Comparison of ENCODE assay signal across 8 cellular contexts in the genomic region with DNA sequence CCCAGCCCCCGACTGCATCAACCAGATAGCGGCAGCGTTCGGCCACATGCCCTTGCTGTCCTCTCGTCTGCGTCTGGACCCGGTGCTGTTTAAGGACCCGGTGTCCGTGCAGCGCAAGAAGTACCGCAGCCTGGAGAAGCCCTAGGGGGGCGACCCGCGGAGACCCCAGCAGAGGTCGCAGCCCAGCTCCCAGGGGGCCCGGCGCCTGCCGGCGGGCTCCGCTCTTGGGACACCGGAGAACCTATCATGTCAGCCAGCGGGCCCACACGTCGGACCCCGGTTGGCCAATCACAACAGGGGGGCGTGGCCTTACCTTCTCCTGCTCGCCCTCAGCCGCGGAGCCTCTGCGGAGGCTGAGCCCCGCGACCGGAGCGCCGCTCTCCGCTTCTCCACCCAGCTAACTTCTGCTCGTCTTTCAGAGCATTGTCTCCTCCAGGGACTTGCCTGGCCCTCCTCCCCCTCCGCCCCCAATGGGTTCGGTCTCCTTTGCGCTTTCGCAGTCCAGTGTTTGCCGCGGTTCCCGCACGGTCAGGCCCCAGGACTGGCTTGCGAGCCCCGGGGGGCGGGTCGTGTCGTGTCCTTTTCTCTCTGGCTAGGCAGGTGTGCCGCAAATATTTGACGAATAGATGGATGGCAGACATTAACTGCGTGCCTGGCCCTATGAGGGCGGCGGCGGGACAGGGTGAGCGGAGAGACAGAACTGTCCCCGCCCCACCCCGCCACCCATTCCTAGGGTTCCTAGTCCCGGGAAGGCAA. TPM values are rescaled to one million over a fixed set of nuclear protein-coding genes. Genes with fewer than 3 reads are reported as not detected.
DNase-seq lines count a peak whose midpoint lies in the region; ATAC-seq, FAIRE-seq and TF ChIP-seq lines count a peak whose summit lies in the region.

No MANE protein-coding gene starts in this region.

- no peaks in the 10 kb centered on the region for H3K9me3 ChIP-seq in DOHH2 (ENCODE audit: control insufficient read depth, insufficient read depth, low read length)

- H3K27ac ChIP-seq in DOHH2 (ENCODE audit: low read depth, low read length): no peak overlapping the region

- H3K9me2 ChIP-seq in DOHH2 (replicated peaks; ENCODE audit: control insufficient read depth, low read length): no peaks in the 10 kb centered on the region

- no peak for TF ChIP-seq CTCF in DOHH2 (IDR thresholded peaks at IDR 0.05; ENCODE audit: low read depth, low read length, poor library complexity, severe bottlenecking)
- no peak for TF ChIP-seq CTCF in foreskin fibroblast (IDR thresholded peaks at IDR 0.05; ENCODE audit: low read depth, low read length)
- no peak for TF ChIP-seq CTCF in neural crest cell (conservative IDR thresholded peaks at IDR 0.05)

- ATAC-seq in stimulated activated naive CD8-positive, alpha-beta T cell treated with anti-CD3 and anti-CD28 coated beads, Interleukin-15, amount 100 ng/mL, for 72 hours: peak; percentile 95

- peak overlapping the region; percentile 77 for H3K4me2 ChIP-seq in DOHH2 (ENCODE audit: low read length)

- H4K20me1 ChIP-seq in DOHH2 (ENCODE audit: control insufficient read depth, insufficient read depth, low read depth, low read length): no peaks in the 10 kb centered on the region

- peaks cover 2% of the 10 kb centered on the region for H3K27me3 Mint-ChIP-seq in neural crest cell (ENCODE audit: low read depth)
- peaks cover 24% of the 10 kb centered on the region for H3K27me3 Mint-ChIP-seq in stimulated activated naive CD8-positive, alpha-beta T cell treated with anti-CD3 and anti-CD28 coated beads, Interleukin-15, amount 100 ng/mL, for 72 hours

- no peak for FAIRE-seq in H54 (lab: Jason Lieb, UNC)

- no peak for TF ChIP-seq POLR2A in H54 (IDR thresholded peaks at IDR 0.05; ENCODE audit: low read depth, low read length)

- peak overlapping the region; percentile 96 for H3K27ac Mint-ChIP-seq in neural crest cell (ENCODE audit: unreplicated experiment)
- peak overlapping the region; percentile 71 to 89 for H3K27ac Mint-ChIP-seq in stimulated activated naive CD8-positive, alpha-beta T cell treated with anti-CD3 and anti-CD28 coated beads, Interleukin-15, amount 100 ng/mL, for 72 hours

- peak overlapping the region; percentile 97 for H3K4me3 Mint-ChIP-seq in neural crest cell
- peak overlapping the region; percentile 93 to 98 for H3K4me3 Mint-ChIP-seq in stimulated activated naive CD8-positive, alpha-beta T cell treated with anti-CD3 and anti-CD28 coated beads, Interleukin-15, amount 100 ng/mL, for 72 hours

- H3K79me2 ChIP-seq in DOHH2 (ENCODE audit: control insufficient read depth, low read length): no peaks in the 10 kb centered on the region

- H3K36me3 ChIP-seq in DOHH2 (ENCODE audit: control insufficient read depth, low read length): no peaks in the 10 kb centered on the region

- DNase-seq in H54 (ENCODE audit: insufficient read length, low spot score) (peak; percentile 86), M059J (ENCODE audit: low read depth) (peak; percentile 92), SIG-M5 (lab: John Stamatoyannopoulos, UW) (peak; percentile 59), activated gamma-delta T cell treated with Interleukin-2 at 50 U/mL for 16 hours (peak; percentile 92), foreskin fibroblast (peak; percentile 89 to 96), neural crest cell (ENCODE audit: low read depth, low spot score) (peak; percentile 92)
- DNase-seq in stimulated activated naive CD8-positive, alpha-beta T cell treated with anti-CD3 and anti-CD28 coated beads, Interleukin-15, amount 100 ng/mL, for 72 hours: peak; percentile 87 to 91

- peaks cover 10% of the 10 kb centered on the region for H3K4me1 ChIP-seq in DOHH2 (ENCODE audit: control insufficient read depth, low read length)

- H3F3A ChIP-seq in DOHH2 (ENCODE audit: control insufficient read depth, insufficient read depth): no peaks in the 10 kb centered on the region

- H3K4me3 ChIP-seq in DOHH2 (ENCODE audit: low read length) (peak overlapping the region; percentile 75), foreskin fibroblast (ENCODE audit: low read depth in 1 of 2, low read length in 2 of 2) (peak overlapping the region; percentile 79 to 95)

- no peaks in the 10 kb centered on the region for H3K36me3 Mint-ChIP-seq in neural crest cell (ENCODE audit: low read depth)

- peaks cover 37% of the 10 kb centered on the region for H3K4me1 Mint-ChIP-seq in neural crest cell
- H3K4me1 Mint-ChIP-seq in stimulated activated naive CD8-positive, alpha-beta T cell treated with anti-CD3 and anti-CD28 coated beads, Interleukin-15, amount 100 ng/mL, for 72 hours: peaks cover 24% of the 10 kb centered on the region

- peaks cover 11% of the 10 kb centered on the region for H3K27me3 ChIP-seq in DOHH2 (ENCODE audit: control insufficient read depth, low read length)

- H3K9me3 Mint-ChIP-seq in neural crest cell: no peaks in the 10 kb centered on the region
- H3K9me3 Mint-ChIP-seq in stimulated activated naive CD8-positive, alpha-beta T cell treated with anti-CD3 and anti-CD28 coated beads, Interleukin-15, amount 100 ng/mL, for 72 hours: no peaks in the 10 kb centered on the region

RNA-seq across cellular contexts. Expression of a gene that starts 10.5 kb away (rescaled TPM):
- 0.52 and 1.8 TPM in 2 replicates for total RNA-seq in M059J (2014; rRNA removed; shearing (Covaris generic))
- total RNA-seq in neural crest cell: not detected in 2 replicates

RNA-seq across cellular contexts. Expression of a gene that starts 13.8 kb away (rescaled TPM):
- 0.34 TPM in 1 of 2 replicates, not detected in the other for total RNA-seq in M059J (2014; rRNA removed; shearing (Covaris generic))
- total RNA-seq in neural crest cell: 7.6 and 8.1 TPM in 2 replicates

RNA-seq across cellular contexts. Expression of a gene that starts 32.0 kb away (rescaled TPM):
- total RNA-seq in M059J (2014; rRNA removed; shearing (Covaris generic)): 0.07 TPM in 1 of 2 replicates, not detected in the other
- not detected in 2 replicates for total RNA-seq in neural crest cell

RNA-seq across cellular contexts. Expression of a gene that starts 37.5 kb away (rescaled TPM):
- total RNA-seq in M059J (2014; rRNA removed; shearing (Covaris generic)): 5.1 and 7.5 TPM in 2 replicates
- 10.6 and 10.7 TPM in 2 replicates for total RNA-seq in neural crest cell
